ENCODE assay signal across 20 cellular contexts in the genomic region with DNA sequence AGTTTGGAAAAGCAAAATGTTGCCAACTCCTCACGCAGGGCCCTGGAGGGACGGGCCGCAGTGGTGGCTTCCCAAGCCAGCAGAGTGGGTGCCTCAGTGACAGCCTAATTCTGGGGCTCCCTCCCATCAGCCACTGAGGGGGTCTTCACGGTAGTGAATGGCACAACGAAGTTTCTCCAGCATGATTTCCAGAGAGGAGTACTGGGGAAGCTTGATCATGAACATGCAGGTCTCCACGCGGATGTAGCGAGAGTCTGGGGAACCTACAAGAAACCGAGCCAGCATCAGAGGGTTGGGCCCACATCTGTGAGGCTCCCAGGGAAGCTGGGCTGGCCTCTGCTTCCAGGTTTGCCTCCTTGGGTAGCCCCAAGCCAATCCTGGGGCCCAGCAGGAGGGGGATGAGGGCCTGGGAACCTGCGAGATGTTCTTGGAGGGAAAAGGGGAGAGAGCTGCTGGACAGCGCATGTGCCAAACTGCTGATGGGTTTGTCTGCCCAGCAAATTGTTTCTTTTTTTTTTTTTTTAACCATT. TPM values are rescaled to one million over a fixed set of nuclear protein-coding genes. Genes with fewer than 3 reads are reported as not detected.
DNase-seq lines count a peak whose midpoint lies in the region; ATAC-seq and TF ChIP-seq lines count a peak whose summit lies in the region.
"Had no signal": no experiment of that assay in that cellular context is flagged by ENCODE, and none has a peak within 500 bp of the region (broad histone marks: within the 10 kb centered on the region; RNA-seq: fewer than 3 reads in every experiment).

No MANE protein-coding gene starts in this region.

- TF ChIP-seq CTCF in coronary artery (IDR thresholded peaks at IDR 0.05), result no peak
- no peak for TF ChIP-seq CTCF in nephron progenitor cell (IDR thresholded peaks at IDR 0.05)

- no peak overlapping the region for H3K4me3 Mint-ChIP-seq in nephron progenitor cell

- intact Hi-C loops in Right ventricle myocardium superior (cut with DNase I) (no loop called here), cardiac septum (cut with DNase I) (no loop called here)

- H3K27ac ChIP-seq in coronary artery, result no peak overlapping the region
- H3K27ac ChIP-seq: C4-2B had no signal

- H3K27me3 Mint-ChIP-seq in nephron progenitor cell (ENCODE audit: low read depth, poor library complexity), result no peaks in the 10 kb centered on the region

- DNase-seq in Right ventricle myocardium superior, result peak; percentile 10
- DNase-seq in cardiac septum (ENCODE audit: low spot score), result no peak
- DNase-seq in coronary artery (ENCODE audit: low spot score), result peak; percentile 56
- no peak for DNase-seq in nephron progenitor cell
- DNase-seq in SKM-1 treated with dmso at 0.1 percent for 144 hours (lab: John Stamatoyannopoulos, UW; ENCODE audit: unreplicated experiment), result no peak
- DNase-seq: COR-L47, DMS153, H7, KBM-7, MV-4-11, NCI-H1417, NCI-H2029, NCI-H2171, NCI-H446 treated with DMSO at 0.1 percent for 48 hours, NCI-H774, PC-3 had no signal

- peaks cover 58% of the 10 kb centered on the region for H3K36me3 Mint-ChIP-seq in nephron progenitor cell (ENCODE audit: low read depth)

- peaks cover 27% of the 10 kb centered on the region for H3K9me3 Mint-ChIP-seq in nephron progenitor cell

- ATAC-seq in Right ventricle myocardium superior (ENCODE audit: poor library complexity) (no peak), HG03039 (IDR thresholded peaks at IDR 0.05; ENCODE audit: unreplicated experiment) (no peak), GM19397 (IDR thresholded peaks at IDR 0.05; ENCODE audit: unreplicated experiment) (no peak), GM21360 (IDR thresholded peaks at IDR 0.05; ENCODE audit: unreplicated experiment) (no peak)
- ATAC-seq: PC-3 had no signal

- H3K4me3 ChIP-seq in coronary artery, result no peak overlapping the region

- peak overlapping the region; percentile 29 for H3K27ac Mint-ChIP-seq in nephron progenitor cell

- no peaks in the 10 kb centered on the region for H3K4me1 Mint-ChIP-seq in nephron progenitor cell

RNA-seq across cellular contexts. Expression of a gene that starts 37.0 kb away (rescaled TPM):
- total RNA-seq in Right ventricle myocardium superior (17.4 TPM), cardiac septum (32.3 TPM)

RNA-seq across cellular contexts. Expression of a gene that starts 53.7 kb away (rescaled TPM):
- total RNA-seq in Right ventricle myocardium superior (14.7 TPM), cardiac septum (23.1 TPM)

Comparison
In these comparisons a context has a peak if more than half of its experiments do, and no peak if none do; other contexts are left out.
1. DNase-seq: peak in Right ventricle myocardium superior (single experiment) and coronary artery (single experiment); none in cardiac septum (single experiment), nephron progenitor cell (single experiment) and SKM-1 treated with dmso at 0.1 percent for 144 hours (single experiment).